Comparison of ENCODE assay signal across 1 cellular context in genomic region chr7:76583636-76584281, GRCh38.
TF ChIP-seq lines count a peak whose summit lies in the region.

No MANE protein-coding gene starts in this region.

TF ChIP-seq in liver, 16 proteins besides CTCF, POLR2A, EP300 and RAD21:
- TF ChIP-seq REST (IDR thresholded peaks at IDR 0.05), result peak; percentile 35
